8 cellular contexts compared by ENCODE assay signal in the genomic region with DNA sequence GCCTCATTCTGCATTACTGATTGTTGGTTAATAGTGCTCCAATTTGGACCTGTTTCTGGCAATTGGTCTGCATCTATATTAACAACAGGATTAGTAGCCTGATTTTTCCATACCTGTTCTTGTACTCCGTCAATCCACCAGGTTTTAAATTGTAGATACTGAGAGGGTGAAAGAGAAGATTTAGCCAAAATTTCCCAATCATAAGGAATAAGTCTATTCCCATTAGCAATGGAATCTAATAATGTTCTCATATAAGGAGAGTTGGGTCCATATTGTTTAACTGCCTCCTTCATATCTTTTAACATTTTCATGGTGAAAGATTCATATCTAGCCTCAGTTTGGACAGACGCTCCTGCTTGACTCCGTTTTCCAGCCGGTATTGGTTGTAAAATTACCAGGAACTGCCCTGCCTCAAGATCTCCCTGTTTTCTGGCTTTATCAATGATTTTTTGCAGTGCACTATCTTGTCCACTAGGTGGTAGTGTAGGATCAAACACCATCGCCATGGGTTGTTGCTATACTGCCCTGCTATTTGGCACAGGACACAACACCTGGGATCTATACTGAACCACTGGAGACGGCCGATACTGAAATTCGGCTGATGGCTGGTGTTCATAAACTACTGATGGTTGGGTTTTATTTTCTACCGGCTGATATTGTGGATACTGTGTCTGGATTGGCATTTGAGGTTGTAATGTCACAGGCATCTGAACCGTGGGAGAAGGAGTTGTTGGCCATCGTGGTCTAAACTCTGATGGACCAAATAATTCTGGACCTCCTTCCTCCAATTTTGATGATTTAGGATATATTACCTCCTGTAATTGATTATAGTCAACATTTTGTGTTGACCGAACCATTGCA. TPM values are rescaled to one million over a fixed set of nuclear protein-coding genes. Genes with fewer than 3 reads are reported as not detected.
A peak's percentile ranks its signal among the peaks of the same experiment; 100 is the strongest.
DNase-seq lines count a peak whose midpoint lies in the region; ATAC-seq and TF ChIP-seq lines count a peak whose summit lies in the region.

No MANE protein-coding gene starts in this region.

- H3K27ac ChIP-seq in VCaP, result 0 out of 2 replicates have a peak overlapping the region, but pooled peaks have one; percentile 2

- TF ChIP-seq CTCF in VCaP (conservative IDR thresholded peaks at IDR 0.05), result peak; percentile 91
- peak; percentile 90 for TF ChIP-seq CTCF in choroid plexus epithelial cell (conservative IDR thresholded peaks at IDR 0.05; ENCODE audit: low read depth, low read length)

- peak; percentile 35 for DNase-seq in DMS79 (lab: John Stamatoyannopoulos, UW)
- peak; percentile 56 for DNase-seq in NCI-H2196 treated with DMSO at 0.1 percent for 48 hours (lab: John Stamatoyannopoulos, UW; ENCODE audit: unreplicated experiment)
- peak; percentile 83 for DNase-seq in choroid plexus epithelial cell (ENCODE audit: low read depth)
- DNase-seq in left lobe of liver (ENCODE audit: low spot score), result no peak
- peak; percentile 23 for DNase-seq in stimulated activated naive CD8-positive, alpha-beta T cell treated with anti-CD3 and anti-CD28 coated beads, Interleukin-15, Interleukin-2, amounts not matched to agents 100 U/mL and 50 U/mL, for 24 hours

- peak; percentile 59 for ATAC-seq in HG03064 (IDR thresholded peaks at IDR 0.05; ENCODE audit: low read depth, unreplicated experiment)
- peak; percentile 98 for ATAC-seq in left lobe of liver
- ATAC-seq in stimulated activated naive CD8-positive, alpha-beta T cell treated with anti-CD3 and anti-CD28 coated beads, Interleukin-15, Interleukin-2, amounts not matched to agents 100 U/mL and 50 U/mL, for 24 hours, result peak; percentile 96
- no peak for ATAC-seq in GM19328 (IDR thresholded peaks at IDR 0.05; ENCODE audit: unreplicated experiment)

- no peak overlapping the region for H3K4me3 ChIP-seq in choroid plexus epithelial cell (ENCODE audit: low read depth, low read length)

RNA-seq across cellular contexts. Expression of a gene that starts 25.2 kb away (rescaled TPM):
- total RNA-seq in left lobe of liver, result 46.4 TPM

RNA-seq across cellular contexts. Expression of a gene that starts 37.9 kb away (rescaled TPM):
- 2.0 TPM for total RNA-seq in left lobe of liver

RNA-seq across cellular contexts. Expression of a gene that starts 57.5 kb away (rescaled TPM):
- 0.40 TPM for total RNA-seq in left lobe of liver
